ENCODE assay signal across 1 cellular context in genomic region chr20:10185741-10186558, GRCh38.
TF ChIP-seq lines count a peak whose summit lies in the region.

No MANE protein-coding gene starts in this region.

TF ChIP-seq in HepG2, 621 proteins besides CTCF, POLR2A, EP300 and RAD21 (continued from another document and continues in another):
- TF ChIP-seq KMT2A (CRISPR knock-in tag; IDR thresholded peaks at IDR 0.05) (no peak), NCOA5 (CRISPR knock-in tag; IDR thresholded peaks at IDR 0.05) (no peak), BHLHE40 (IDR thresholded peaks at IDR 0.05; ENCODE audit: low read length) (peak; percentile 77), PPARG (CRISPR knock-in tag; conservative IDR thresholded peaks at IDR 0.05) (no peak), ISX (CRISPR knock-in tag; conservative IDR thresholded peaks at IDR 0.05) (no peak), ZNF800 (CRISPR knock-in tag; IDR thresholded peaks at IDR 0.05) (no peak), WIZ (CRISPR knock-in tag; IDR thresholded peaks at IDR 0.05) (no peak), HNRNPK (IDR thresholded peaks at IDR 0.05; ENCODE audit: low read depth, low read length, poor library complexity, severe bottlenecking) (no peak), ZNF652 (CRISPR knock-in tag; IDR thresholded peaks at IDR 0.05; ENCODE audit: borderline replicate concordance, low read depth) (no peak), ZNF142 (CRISPR knock-in tag; IDR thresholded peaks at IDR 0.05) (no peak), XBP1 (CRISPR knock-in tag; IDR thresholded peaks at IDR 0.05) (no peak), TARDBP (CRISPR knock-in tag; IDR thresholded peaks at IDR 0.05) (no peak), KDM6A (CRISPR knock-in tag; IDR thresholded peaks at IDR 0.05; ENCODE audit: low read depth) (no peak), ZMYM2 (CRISPR knock-in tag; IDR thresholded peaks at IDR 0.05) (no peak), ZNF567 (CRISPR knock-in tag; IDR thresholded peaks at IDR 0.05; ENCODE audit: borderline replicate concordance) (no peak), ATF7 (IDR thresholded peaks at IDR 0.05) (no peak), ATF7 (CRISPR knock-in tag; IDR thresholded peaks at IDR 0.05) (no peak), SIN3A (IDR thresholded peaks at IDR 0.05; ENCODE audit: borderline replicate concordance, low read depth, low read length) (no peak), CENPT (CRISPR knock-in tag; IDR thresholded peaks at IDR 0.05; ENCODE audit: low read depth) (no peak), KAT2B (IDR thresholded peaks at IDR 0.05; ENCODE audit: borderline replicate concordance, low read depth, low read length) (no peak), RARA (CRISPR knock-in tag; IDR thresholded peaks at IDR 0.05) (peak; percentile 82), TMF1 (CRISPR knock-in tag; IDR thresholded peaks at IDR 0.05; ENCODE audit: low read depth) (no peak), ZNF713 (CRISPR knock-in tag; IDR thresholded peaks at IDR 0.05) (no peak), ZKSCAN1 (IDR thresholded peaks at IDR 0.05; ENCODE audit: low read length) (no peak), ZFP91 (CRISPR knock-in tag; IDR thresholded peaks at IDR 0.05; ENCODE audit: borderline replicate concordance) (no peak), FOXP1 (IDR thresholded peaks at IDR 0.05) (no peak), FOXP1 (CRISPR knock-in tag; IDR thresholded peaks at IDR 0.05) (no peak), TCF7 (IDR thresholded peaks at IDR 0.05; ENCODE audit: low read depth) (peak; percentile 43; the same call in 1 of the 2 replicates), MLXIP (CRISPR knock-in tag; IDR thresholded peaks at IDR 0.05; ENCODE audit: borderline replicate concordance) (no peak), ATF4 (CRISPR knock-in tag; IDR thresholded peaks at IDR 0.05) (no peak), BCL6 (CRISPR knock-in tag; IDR thresholded peaks at IDR 0.05) (peak; percentile 96), KLF12 (CRISPR knock-in tag; IDR thresholded peaks at IDR 0.05; ENCODE audit: borderline replicate concordance) (no peak), ZNF740 (CRISPR knock-in tag; IDR thresholded peaks at IDR 0.05) (no peak), TEF (CRISPR knock-in tag; IDR thresholded peaks at IDR 0.05) (no peak), NAIF1 (CRISPR knock-in tag; IDR thresholded peaks at IDR 0.05; ENCODE audit: borderline replicate concordance) (no peak), PAF1 (CRISPR knock-in tag; IDR thresholded peaks at IDR 0.05) (no peak), ZNF691 (CRISPR knock-in tag; IDR thresholded peaks at IDR 0.05; ENCODE audit: borderline replicate concordance, low read depth) (no peak), ZNF446 (CRISPR knock-in tag; IDR thresholded peaks at IDR 0.05) (no peak), FOXM1 (CRISPR knock-in tag; IDR thresholded peaks at IDR 0.05) (no peak), ZNF672 (CRISPR knock-in tag; IDR thresholded peaks at IDR 0.05) (no peak), MXI1 (IDR thresholded peaks at IDR 0.05; ENCODE audit: borderline replicate concordance, low read depth, low read length) (no peak), ZNF609 (CRISPR knock-in tag; IDR thresholded peaks at IDR 0.05; ENCODE audit: borderline replicate concordance) (peak; percentile 49; the same call in 1 of the 2 replicates), ZNF207 (IDR thresholded peaks at IDR 0.05; ENCODE audit: borderline replicate concordance) (no peak), ZMYM3 (CRISPR knock-in tag; IDR thresholded peaks at IDR 0.05) (no peak)
